17 cellular contexts compared by ENCODE assay signal in genomic region chr18:45760443-45761036, GRCh38. TPM values are rescaled to one million over a fixed set of nuclear protein-coding genes. Genes with fewer than 3 reads are reported as not detected.
DNase-seq lines count a peak whose midpoint lies in the region; ATAC-seq, FAIRE-seq and TF ChIP-seq lines count a peak whose summit lies in the region.
"Had no signal": no experiment of that assay in that cellular context is flagged by ENCODE, and none has a peak within 500 bp of the region (broad histone marks: within the 10 kb centered on the region; RNA-seq: fewer than 3 reads in every experiment).

No MANE protein-coding gene starts in this region.

- H3K36me3 ChIP-seq in HepG2 (replicated peaks in 1 of 2; ENCODE audit: control insufficient read depth in 1 of 2, insufficient read depth in 2 of 2, low read length in 2 of 2) (no peaks in the 10 kb centered on the region), right lobe of liver (no peaks in the 10 kb centered on the region), ascending aorta (no peaks in the 10 kb centered on the region)
- H3K36me3 ChIP-seq: pancreas had no signal

- no peak overlapping the region for H3K4me3 ChIP-seq in HepG2 (replicated peaks in 1 of 3; ENCODE audit: insufficient read depth in 1 of 3, low read depth in 2 of 3, low read length in 3 of 3)
- no peak overlapping the region for H3K4me3 ChIP-seq in right lobe of liver
- no peak overlapping the region for H3K4me3 ChIP-seq in ascending aorta
- H3K4me3 ChIP-seq: dorsolateral prefrontal cortex, pancreas had no signal

- H3K27me3 Mint-ChIP-seq in glutamatergic neuron (ENCODE audit: unreplicated experiment), result peaks cover 3% of the 10 kb centered on the region

- H3K9ac ChIP-seq in HepG2 (ENCODE audit: insufficient read depth, low read depth, low read length), result no peak overlapping the region

- intact Hi-C loops in HepG2 (cut with micrococcal nuclease; ENCODE audit: unreplicated experiment), result no loop called here
- intact Hi-C loops in right lobe of liver (cut with DNase I), result no loop called here
- intact Hi-C loops in ascending aorta (cut with DNase I), result no loop called here

- H3K4me1 ChIP-seq in HepG2 (ENCODE audit: insufficient read depth, low read length) (no peaks in the 10 kb centered on the region), right lobe of liver (no peaks in the 10 kb centered on the region), ascending aorta (peaks cover 11 to 13% of the 10 kb centered on the region in 2 donors)
- H3K4me1 ChIP-seq: pancreas had no signal

- TF ChIP-seq POLR2A in HepG2 (IDR thresholded peaks at IDR 0.05; ENCODE audit: insufficient read depth in 1 of 2, low read depth in 2 of 2, low read length in 2 of 2) (no peak), right lobe of liver (IDR thresholded peaks at IDR 0.05) (no peak)

- H4K20me1 ChIP-seq in HepG2 (ENCODE audit: insufficient read depth, low read length), result no peaks in the 10 kb centered on the region

- H3K9me3 Mint-ChIP-seq in glutamatergic neuron (ENCODE audit: unreplicated experiment), result peaks cover 6% of the 10 kb centered on the region
- H3K9me3 Mint-ChIP-seq: activated CD4-positive, alpha-beta memory T cell treated with anti-CD3 and anti-CD28 coated beads, Interleukin-2, amount 10 ng/mL, durations not matched to agents 7 days and 5 days had no signal

- in situ Hi-C loops in HepG2 (cut with HindIII; ENCODE audit: extremely low pct_ligation_motif_present, low pct_unique_long_range_greater_than_20kb), result no loop called here

- no peaks in the 10 kb centered on the region for H3K4me1 Mint-ChIP-seq in glutamatergic neuron (ENCODE audit: low read depth, unreplicated experiment)
- H3K4me1 Mint-ChIP-seq: activated CD4-positive, alpha-beta memory T cell treated with anti-CD3 and anti-CD28 coated beads, Interleukin-2, amount 10 ng/mL, durations not matched to agents 7 days and 5 days had no signal

- WGBS in HepG2 (ENCODE audit: low lambda C conversion rate), result 0% methylated on average over 5 of the region's 5 CpGs
- WGBS in right lobe of liver (ENCODE audit: insufficient coverage, low coverage, low lambda C conversion rate, missing lambda C conversion rate), result 24% methylated on average over 4 of the region's 5 CpGs

- H3K4me3 Mint-ChIP-seq in glutamatergic neuron (ENCODE audit: unreplicated experiment), result no peak overlapping the region
- H3K4me3 Mint-ChIP-seq: activated CD4-positive, alpha-beta memory T cell treated with anti-CD3 and anti-CD28 coated beads, Interleukin-2, amount 10 ng/mL, durations not matched to agents 7 days and 5 days had no signal

- H3K27me3 ChIP-seq in HepG2 (ENCODE audit: control insufficient read depth in 1 of 2, insufficient read depth in 2 of 2, low read length in 2 of 2), result peaks cover 0 to 2% of the 10 kb centered on the region in 2 experiments; a peak in 2 of 5 replicates
- H3K27me3 ChIP-seq in right lobe of liver, result no peaks in the 10 kb centered on the region
- no peaks in the 10 kb centered on the region for H3K27me3 ChIP-seq in ascending aorta
- H3K27me3 ChIP-seq: pancreas had no signal

- no peak overlapping the region for H2AFZ ChIP-seq in HepG2 (ENCODE audit: low read length)

- no peak overlapping the region for H3K4me2 ChIP-seq in HepG2 (ENCODE audit: low read depth, low read length)

- no peaks in the 10 kb centered on the region for H3K36me3 Mint-ChIP-seq in glutamatergic neuron (ENCODE audit: unreplicated experiment)

- ATAC-seq in HepG2, result no peak
- ATAC-seq in right lobe of liver, result no peak
- ATAC-seq: left lobe of liver, pancreas had no signal

- peak overlapping the region; percentile 4 for H3K27ac Mint-ChIP-seq in glutamatergic neuron (ENCODE audit: unreplicated experiment)
- H3K27ac Mint-ChIP-seq: activated CD4-positive, alpha-beta memory T cell treated with anti-CD3 and anti-CD28 coated beads, Interleukin-2, amount 10 ng/mL, durations not matched to agents 7 days and 5 days had no signal

- no peak for TF ChIP-seq CTCF in HepG2 (CRISPR knock-in tag; IDR thresholded peaks at IDR 0.05)
- TF ChIP-seq CTCF in right lobe of liver (IDR thresholded peaks at IDR 0.05), result no peak
- no peak for TF ChIP-seq CTCF in glutamatergic neuron (IDR thresholded peaks at IDR 0.05; ENCODE audit: partially characterized antibody, unreplicated experiment)
- no peak for TF ChIP-seq CTCF in ascending aorta (IDR thresholded peaks at IDR 0.05)

- no peak for FAIRE-seq in HepG2 (lab: Jason Lieb, UNC)
- FAIRE-seq: bronchial epithelial cell, pancreas, TTC549 had no signal

- H3K9me3 ChIP-seq in HepG2 (ENCODE audit: low read length) (no peaks in the 10 kb centered on the region), right lobe of liver (no peaks in the 10 kb centered on the region), ascending aorta (no peaks in the 10 kb centered on the region)
- H3K9me3 ChIP-seq: pancreas had no signal

- DNase-seq in HepG2 (ENCODE audit: low spot score) (no peak), right lobe of liver (no peak), NCI-H2196 treated with DMSO at 0.1 percent for 48 hours (lab: John Stamatoyannopoulos, UW; ENCODE audit: unreplicated experiment) (peak; percentile 61), glutamatergic neuron (no peak), NAMALWA (ENCODE audit: low spot score) (no peak), DMS114 treated with DMSO at 0.1 percent for 48 hours (lab: John Stamatoyannopoulos, UW; ENCODE audit: unreplicated experiment) (no peak), occipital lobe (lab: John Stamatoyannopoulos, UW) (no peak), ascending aorta (ENCODE audit: low spot score in 2 of 2) (no peak)
- DNase-seq: activated CD4-positive, alpha-beta memory T cell treated with anti-CD3 and anti-CD28 coated beads, Interleukin-2, amount 10 ng/mL, durations not matched to agents 7 days and 5 days; dorsolateral prefrontal cortex; KG1; NCI-H1930; pancreas; stimulated activated naive CD4-positive, alpha-beta T cell had no signal

- CTCF ChIA-PET in HepG2 (lab: Yijun Ruan, JAX; ENCODE audit: low intra/inter-chr PET ratio, low total read pairs), result no interaction called here

- TF ChIP-seq EP300 in HepG2 (IDR thresholded peaks at IDR 0.05; ENCODE audit: low read depth in 2 of 2, low read length in 2 of 2), result no peak
- TF ChIP-seq EP300 in HepG2 (CRISPR knock-in tag; IDR thresholded peaks at IDR 0.05; ENCODE audit: borderline replicate concordance), result no peak

- POLR2A ChIA-PET in HepG2 (lab: Yijun Ruan, JAX), result no interaction called here

- TF ChIP-seq RAD21 in HepG2 (CRISPR knock-in tag; IDR thresholded peaks at IDR 0.05), result no peak

- H3K79me2 ChIP-seq in HepG2 (ENCODE audit: insufficient read depth, low read length), result no peaks in the 10 kb centered on the region

- H3K27ac ChIP-seq in HepG2 (ENCODE audit: extremely low read length, insufficient read depth, low read length), result no peak overlapping the region
- no peak overlapping the region for H3K27ac ChIP-seq in right lobe of liver
- no peak overlapping the region for H3K27ac ChIP-seq in ascending aorta
- H3K27ac ChIP-seq: dorsolateral prefrontal cortex, pancreas had no signal

- no TSS peak for BruUV-seq in HepG2 (replicated peaks; lab: Mats Ljungman, UMichigan)

TF ChIP-seq in HepG2, 621 proteins besides CTCF, POLR2A, EP300 and RAD21:
- TF ChIP-seq ZFP36L2 (CRISPR knock-in tag; IDR thresholded peaks at IDR 0.05) (no peak), ZNF652 (CRISPR knock-in tag; IDR thresholded peaks at IDR 0.05; ENCODE audit: borderline replicate concordance, low read depth) (peak; percentile 65)

RNA-seq across cellular contexts. Expression of gene SLC14A1, which starts 36.6 kb away (rescaled TPM):
- total RNA-seq in HepG2 (2016; rRNA removed; fragmentation: Illumina TruSeq; extraction: Trizol), result not detected in 2 replicates
- not detected in 2 replicates for total RNA-seq in HepG2 (2016; cell fraction: cytosol; rRNA removed; fragmentation: Illumina TruSeq; extraction: Trizol; ENCODE audit: low read depth)
- total RNA-seq in HepG2 (2016; cell fraction: insoluble cytoplasmic fraction; rRNA removed; fragmentation: Illumina TruSeq; extraction: Trizol), result not detected in 2 replicates
- not detected in 2 replicates for total RNA-seq in HepG2 (2016; cell fraction: membrane; rRNA removed; fragmentation: Illumina TruSeq; extraction: Trizol)
- total RNA-seq in HepG2 (2016; cell fraction: nucleus; rRNA removed; fragmentation: Illumina TruSeq; extraction: Trizol), result not detected in 2 replicates
- not detected in 2 replicates for polyA plus RNA-seq in HepG2 (2011; rRNA removed)
- not detected in 2 replicates for polyA plus RNA-seq in HepG2 (2011; cell fraction: cytosol; rRNA removed)
- not detected in 2 replicates for polyA plus RNA-seq in HepG2 (2011; cell fraction: nucleus; rRNA removed)
- polyA plus RNA-seq in HepG2 (2012), result not detected in 2 replicates
- not detected in 2 replicates for polyA plus RNA-seq in HepG2 (2016; cell fraction: cytosol; fragmentation: Illumina TruSeq; extraction: Trizol; ENCODE audit: low read depth)
- polyA plus RNA-seq in HepG2 (2016; cell fraction: insoluble cytoplasmic fraction; fragmentation: Illumina TruSeq; extraction: Trizol; ENCODE audit: low read depth), result not detected in 2 replicates
- not detected in 2 replicates for polyA plus RNA-seq in HepG2 (2016; cell fraction: membrane; fragmentation: Illumina TruSeq; extraction: Trizol; ENCODE audit: low read depth)
- polyA plus RNA-seq in HepG2 (2016; cell fraction: nucleus; fragmentation: Illumina TruSeq; extraction: Trizol; ENCODE audit: insufficient read depth, low read depth), result not detected in 2 replicates
- not detected in 2 replicates for polyA minus RNA-seq in HepG2 (2011; rRNA and poly(A)+ RNA removed; ENCODE audit: low replicate concordance)
- not detected in 2 replicates for polyA minus RNA-seq in HepG2 (2011; cell fraction: cytosol; rRNA and poly(A)+ RNA removed)
- polyA minus RNA-seq in HepG2 (2011; cell fraction: nucleus; rRNA and poly(A)+ RNA removed), result not detected in 2 replicates
- 1 to 10 TPM in 3 of 6 experiments, under 1 TPM in 3; 0.26 to 1.9 (median 1.0) TPM for total RNA-seq in right lobe of liver
- not detected for total RNA-seq in glutamatergic neuron (ENCODE audit: unreplicated experiment)
- total RNA-seq in occipital lobe, result 4.1 TPM
- total RNA-seq in ascending aorta, result 42.7 TPM
- total RNA-seq: bronchial epithelial cell had no signal
